In the genomic region with DNA sequence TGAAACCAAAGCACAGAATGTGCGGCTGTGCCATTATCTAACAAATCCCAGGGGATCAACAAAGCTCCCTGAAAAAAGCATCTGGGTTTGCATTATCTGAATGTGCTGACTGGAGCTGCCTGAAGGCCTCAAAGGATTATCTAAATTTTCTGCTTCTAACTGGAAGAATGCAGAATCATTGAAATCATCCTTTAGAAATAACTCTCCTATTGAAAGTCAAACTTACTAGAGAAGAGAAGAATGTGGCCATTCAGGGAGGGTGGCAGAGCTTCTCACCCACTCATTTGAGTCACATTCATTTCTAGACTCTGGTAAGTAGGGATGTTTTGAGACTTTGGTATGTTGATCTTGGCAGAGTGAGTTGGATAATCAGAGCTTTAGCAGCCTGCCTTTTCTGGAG, we compare ENCODE assay signal across 9 cellular contexts.
DNase-seq lines count a peak whose midpoint lies in the region; ATAC-seq and TF ChIP-seq lines count a peak whose summit lies in the region.
"Had no signal": no experiment of that assay in that cellular context is flagged by ENCODE, and none has a peak within 500 bp of the region (broad histone marks: within the 10 kb centered on the region; RNA-seq: fewer than 3 reads in every experiment).

No MANE protein-coding gene starts in this region.

- H3K4me1 Mint-ChIP-seq in natural killer cell (peaks cover 9 to 10% of the 10 kb centered on the region in 2 donors), endothelial cell (ENCODE audit: unreplicated experiment) (no peaks in the 10 kb centered on the region)

- H3K4me3 ChIP-seq in HUES64 (ENCODE audit: low read length), result no peak overlapping the region
- no peak overlapping the region for H3K4me3 ChIP-seq in choroid plexus epithelial cell (ENCODE audit: low read depth, low read length)
- H3K4me3 ChIP-seq in colonic mucosa, result no peak overlapping the region

- H3K9ac ChIP-seq in HUES64 (ENCODE audit: low read depth, low read length) (no peak overlapping the region), colonic mucosa (ENCODE audit: low read depth in 2 of 2, low read length in 2 of 2) (no peak overlapping the region)

- DNase-seq in Ammon's horn (ENCODE audit: low spot score) (peak; percentile 31), choroid plexus epithelial cell (ENCODE audit: low read depth) (peak; percentile 94), natural killer cell (no peak), colonic mucosa (no peak), endothelial cell (ENCODE audit: low spot score) (no peak), midbrain (lab: John Stamatoyannopoulos, UW) (no peak)

- H3K27ac ChIP-seq in HUES64 (ENCODE audit: low read depth, low read length) (peak overlapping the region; percentile 14; the same call in 1 of the 2 replicates), colonic mucosa (no peak overlapping the region)

- ATAC-seq in natural killer cell (no peak), GM21526 (IDR thresholded peaks at IDR 0.05; ENCODE audit: low FRiP score, unreplicated experiment) (no peak)

- WGBS in HUES64, result 88% methylated on average over 1 of the region's 1 CpG

- no peaks in the 10 kb centered on the region for H3K36me3 Mint-ChIP-seq in natural killer cell
- no peaks in the 10 kb centered on the region for H3K36me3 Mint-ChIP-seq in endothelial cell (ENCODE audit: low read depth, unreplicated experiment)

- H3K4me3 Mint-ChIP-seq in natural killer cell, result no peak overlapping the region
- H3K4me3 Mint-ChIP-seq in endothelial cell (ENCODE audit: unreplicated experiment), result no peak overlapping the region
- H3K4me3 Mint-ChIP-seq: activated naive CD4-positive, alpha-beta T cell treated with anti-CD3 and anti-CD28 coated beads, Interleukin-2, amount 50 U/mL, for 24 hours had no signal

- peak overlapping the region; percentile 10 to 21 for H3K27ac Mint-ChIP-seq in natural killer cell
- H3K27ac Mint-ChIP-seq in endothelial cell (ENCODE audit: unreplicated experiment), result no peak overlapping the region

- H3K27me3 ChIP-seq in HUES64 (ENCODE audit: insufficient read depth, low read length) (no peaks in the 10 kb centered on the region), colonic mucosa (no peaks in the 10 kb centered on the region)

- H3K9me3 ChIP-seq in HUES64 (ENCODE audit: insufficient read depth, low read depth, low read length), result no peaks in the 10 kb centered on the region
- no peaks in the 10 kb centered on the region for H3K9me3 ChIP-seq in colonic mucosa

- H3K36me3 ChIP-seq in HUES64 (ENCODE audit: insufficient read depth, low read length), result peaks cover 21% of the 10 kb centered on the region
- no peaks in the 10 kb centered on the region for H3K36me3 ChIP-seq in colonic mucosa

- peaks cover 13% of the 10 kb centered on the region; the same call in 1 of the 2 replicates for H3K4me1 ChIP-seq in HUES64 (ENCODE audit: insufficient read depth, low read length)
- H3K4me1 ChIP-seq in colonic mucosa, result no peaks in the 10 kb centered on the region

- H3K27me3 Mint-ChIP-seq in natural killer cell (ENCODE audit: low read depth in 2 of 2), result no peaks in the 10 kb centered on the region
- H3K27me3 Mint-ChIP-seq in endothelial cell (ENCODE audit: unreplicated experiment), result no peaks in the 10 kb centered on the region
- H3K27me3 Mint-ChIP-seq: activated naive CD4-positive, alpha-beta T cell treated with anti-CD3 and anti-CD28 coated beads, Interleukin-2, amount 50 U/mL, for 24 hours had no signal

- H3K9me3 Mint-ChIP-seq in natural killer cell, result no peaks in the 10 kb centered on the region
- H3K9me3 Mint-ChIP-seq in endothelial cell (ENCODE audit: unreplicated experiment), result no peaks in the 10 kb centered on the region
- H3K9me3 Mint-ChIP-seq: activated naive CD4-positive, alpha-beta T cell treated with anti-CD3 and anti-CD28 coated beads, Interleukin-2, amount 50 U/mL, for 24 hours had no signal

- intact Hi-C loops in natural killer cell (cut with micrococcal nuclease) (no loop called here), colonic mucosa (cut with DNase I) (no loop called here)

- TF ChIP-seq CTCF in choroid plexus epithelial cell (conservative IDR thresholded peaks at IDR 0.05; ENCODE audit: low read depth, low read length) (no peak), natural killer cell (IDR thresholded peaks at IDR 0.05) (no peak), colonic mucosa (IDR thresholded peaks at IDR 0.05) (no peak), endothelial cell (IDR thresholded peaks at IDR 0.05; ENCODE audit: unreplicated experiment) (no peak)

Comparison
In these comparisons a context has a peak if more than half of its experiments do, and no peak if none do; other contexts are left out.
1. DNase-seq: peak in Ammon's horn (single experiment) and choroid plexus epithelial cell (single experiment); none in natural killer cell (single experiment), colonic mucosa (single experiment), endothelial cell (single experiment) and midbrain (single experiment).